Comparison of ENCODE assay signal across 8 cellular contexts in the genomic region with DNA sequence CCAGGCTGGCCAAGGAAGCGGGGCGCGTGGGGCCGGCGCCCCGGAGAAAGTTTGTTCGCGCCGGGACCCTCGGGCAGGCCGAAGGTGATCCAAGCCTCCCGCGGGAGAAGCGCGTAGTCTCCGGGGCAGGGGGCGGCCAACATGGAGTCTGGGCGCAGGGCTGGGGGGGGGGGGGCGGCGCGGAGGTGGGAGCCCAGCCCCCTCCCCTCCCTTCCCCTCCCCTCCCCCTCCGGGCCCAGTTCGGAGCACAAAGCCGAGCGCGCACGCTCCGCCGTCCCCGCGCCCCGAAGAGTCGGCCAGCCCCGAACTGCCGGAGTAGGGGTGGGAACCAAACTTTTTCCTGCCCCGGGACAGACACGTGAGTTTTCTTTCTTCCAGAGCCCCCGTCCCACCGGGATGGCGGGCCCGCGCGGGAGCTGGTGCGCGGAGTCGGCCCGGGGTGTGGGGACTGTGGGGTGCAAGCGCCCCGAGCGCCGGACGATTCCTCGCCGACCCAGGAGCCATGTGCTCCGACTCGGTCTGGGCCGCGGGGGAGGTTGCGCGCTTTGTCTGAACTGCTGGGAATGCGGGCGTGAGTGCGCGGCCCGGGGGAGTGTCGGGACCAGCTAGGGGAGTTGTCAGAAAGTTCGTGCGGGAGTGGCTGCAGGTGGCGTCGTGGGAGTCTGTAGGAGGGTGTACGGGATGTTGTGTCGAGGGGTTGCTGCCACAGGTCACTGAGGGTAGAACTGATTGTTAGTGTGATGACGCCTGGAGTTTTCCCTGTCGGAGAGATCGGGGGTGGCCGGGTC. TPM values are rescaled to one million over a fixed set of nuclear protein-coding genes. Genes with fewer than 3 reads are reported as not detected.
DNase-seq lines count a peak whose midpoint lies in the region; ATAC-seq and TF ChIP-seq lines count a peak whose summit lies in the region.

No MANE protein-coding gene starts in this region.

- H3K36me3 ChIP-seq in GM06990 (ENCODE audit: control insufficient read depth, insufficient read depth, low read length), result peaks cover 7% of the 10 kb centered on the region

- H3K27ac Mint-ChIP-seq in effector memory CD8-positive, alpha-beta T cell, result peak overlapping the region; percentile 89 to 95

- H3K36me3 Mint-ChIP-seq in effector memory CD8-positive, alpha-beta T cell (ENCODE audit: insufficient read depth), result peaks cover 32% of the 10 kb centered on the region

- peak; percentile 12 for ATAC-seq in effector memory CD8-positive, alpha-beta T cell (replicated peaks)
- ATAC-seq in stimulated activated naive CD8-positive, alpha-beta T cell treated with anti-CD3 and anti-CD28 coated beads, Interleukin-15, Interleukin-2, amounts not matched to agents 100 U/mL and 50 U/mL, for 24 hours, result no peak
- no peak for ATAC-seq in GM18861 (IDR thresholded peaks at IDR 0.05; ENCODE audit: unreplicated experiment)

- H3K9me3 Mint-ChIP-seq in effector memory CD8-positive, alpha-beta T cell, result no peaks in the 10 kb centered on the region

- peaks cover 37% of the 10 kb centered on the region for H3K4me1 ChIP-seq in mononuclear cell (ENCODE audit: insufficient read depth, low read length)

- no peaks in the 10 kb centered on the region for H3K9me3 ChIP-seq in mononuclear cell (ENCODE audit: low read depth, low read length)

- peaks cover 29% of the 10 kb centered on the region in 2 donors for H3K4me1 Mint-ChIP-seq in effector memory CD8-positive, alpha-beta T cell (ENCODE audit: low read depth in 2 of 2)

- DNase-seq in GM06990 (ENCODE audit: extremely low read depth, insufficient read length) (peak; percentile 61), MV-4-11 (lab: John Stamatoyannopoulos, UW) (peak; percentile 26), AG08395 (ENCODE audit: low spot score) (no peak)
- DNase-seq in activated CD4-positive, alpha-beta T cell treated with anti-CD3 and anti-CD28 coated beads, Interleukin-2, amount 50 U/mL, for 4 hours, result peak; percentile 62 to 68
- DNase-seq in effector memory CD8-positive, alpha-beta T cell, result peak; percentile 29 to 41 (median 32)
- DNase-seq in stimulated activated naive CD8-positive, alpha-beta T cell treated with anti-CD3 and anti-CD28 coated beads, Interleukin-15, Interleukin-2, amounts not matched to agents 100 U/mL and 50 U/mL, for 24 hours, result peak; percentile 65

- H3K27me3 Mint-ChIP-seq in effector memory CD8-positive, alpha-beta T cell, result no peaks in the 10 kb centered on the region

- H3K27me3 ChIP-seq in GM06990 (replicated peaks; ENCODE audit: control insufficient read depth, insufficient read depth, low read length) (no peaks in the 10 kb centered on the region), mononuclear cell (ENCODE audit: insufficient read depth, low read length) (no peaks in the 10 kb centered on the region)

- no peak for TF ChIP-seq CTCF in GM06990 (IDR thresholded peaks at IDR 0.05; ENCODE audit: insufficient read depth, low read length, poor library complexity, severe bottlenecking)

- H3K4me3 Mint-ChIP-seq in effector memory CD8-positive, alpha-beta T cell, result peak overlapping the region; percentile 80 to 87

- peak overlapping the region; percentile 93 for H3K4me3 ChIP-seq in GM06990 (replicated peaks; ENCODE audit: low read depth, low read length)
- peak overlapping the region; percentile 74 for H3K4me3 ChIP-seq in mononuclear cell (ENCODE audit: low read length)

RNA-seq across cellular contexts. Expression of a gene that starts 1.1 kb away (rescaled TPM):
- total RNA-seq in mononuclear cell, result 20.8 TPM

RNA-seq across cellular contexts. Expression of a gene that starts 31.1 kb away (rescaled TPM):
- 96.2 TPM for total RNA-seq in mononuclear cell

RNA-seq across cellular contexts. Expression of a gene that starts 33.2 kb away (rescaled TPM):
- 10.9 TPM for total RNA-seq in mononuclear cell
